ENCODE assay signal across 16 cellular contexts in the genomic region with DNA sequence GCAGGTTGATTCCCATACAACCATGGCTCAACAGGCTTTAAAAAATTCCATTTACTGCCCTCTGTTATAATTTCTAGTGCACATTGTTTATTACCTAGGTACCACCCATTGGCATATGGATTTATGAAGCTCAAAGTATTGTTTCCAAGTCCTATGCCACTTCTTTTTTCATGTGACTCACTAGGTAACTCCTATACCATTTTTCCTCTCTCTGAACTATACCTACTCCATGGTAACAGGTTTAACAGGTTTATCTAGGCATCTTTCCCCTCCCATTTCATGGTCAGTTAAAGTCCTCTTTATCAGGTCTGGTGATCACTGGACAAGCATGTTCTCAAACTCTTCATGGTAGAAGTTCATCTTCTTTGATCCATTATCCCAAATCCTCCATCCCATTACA.
"Had no signal": no experiment of that assay in that cellular context is flagged by ENCODE, and none has a peak within 500 bp of the region (broad histone marks: within the 10 kb centered on the region; RNA-seq: fewer than 3 reads in every experiment).

No MANE protein-coding gene starts in this region.

- H3K4me3 ChIP-seq: thyroid gland had no signal

- ATAC-seq: effector memory CD8-positive, alpha-beta T cell; left lobe of liver had no signal

- FAIRE-seq: islet of Langerhans, urothelium cell line had no signal

- H3K27me3 ChIP-seq: thyroid gland had no signal

- DNase-seq: activated CD4-positive, alpha-beta T cell treated with anti-CD3 and anti-CD28 coated beads for 1 hour; activated CD4-positive, alpha-beta T cell treated with anti-CD3 and anti-CD28 coated beads, Interleukin-2, amount 50 U/mL, for 4 hours; activated gamma-delta T cell treated with Interleukin-2 at 50 U/mL for 16 hours; effector memory CD8-positive, alpha-beta T cell; foreskin melanocyte; glutamatergic neuron; hippocampal formation; midbrain; occipital lobe; stimulated activated CD4-positive, alpha-beta T cell treated with anti-CD3 and anti-CD28 coated beads, Interleukin-2, amount 100 ng/mL, for 24 hours; stimulated activated naive CD4-positive, alpha-beta T cell treated with Interleukin-2 at 50 U/mL for 16 hours; T1000; thyroid gland had no signal

- H3K9me3 ChIP-seq: thyroid gland had no signal

- H3K36me3 ChIP-seq: thyroid gland had no signal
